Comparison of ENCODE assay signal across 2 cellular contexts in genomic region chr19:17567940-17568339, GRCh38.
A peak's percentile ranks its signal among the peaks of the same experiment; 100 is the strongest.
TF ChIP-seq lines count a peak whose summit lies in the region.

No MANE protein-coding gene starts in this region.

TF ChIP-seq in HepG2, 621 proteins besides CTCF, POLR2A, EP300 and RAD21:
- TF ChIP-seq ZNF329 (CRISPR knock-in tag; IDR thresholded peaks at IDR 0.05; ENCODE audit: low read depth): peak; percentile 98
- TF ChIP-seq DPF2 (CRISPR knock-in tag; IDR thresholded peaks at IDR 0.05; ENCODE audit: borderline replicate concordance, low read depth): no peak

TF ChIP-seq in K562, 482 proteins besides CTCF, POLR2A, EP300 and RAD21:
- TF ChIP-seq ZBTB26 (CRISPR knock-in tag; IDR thresholded peaks at IDR 0.05) (no peak), ZNF592 (IDR thresholded peaks at IDR 0.05) (no peak), RBM25 (IDR thresholded peaks at IDR 0.05; ENCODE audit: low read depth, low read length, severe bottlenecking) (peak; percentile 56)
TF ChIP-seq in K562: peak in this region for 1.
